Comparison of ENCODE assay signal across 15 cellular contexts in genomic region chr1:206853696-206854095, GRCh38. TPM values are rescaled to one million over a fixed set of nuclear protein-coding genes. Genes with fewer than 3 reads are reported as not detected.
"Had no signal": no experiment of that assay in that cellular context is flagged by ENCODE, and none has a peak within 500 bp of the region (broad histone marks: within the 10 kb centered on the region; RNA-seq: fewer than 3 reads in every experiment).

No MANE protein-coding gene starts in this region.

RNA-seq across cellular contexts. Expression of gene IL20, which starts 11.7 kb away (rescaled TPM):
- total RNA-seq: activated B cell treated with CpG ODN at 0.5 μM for 24 hours; activated CD4-positive, alpha-beta memory T cell treated with anti-CD3 and anti-CD28 coated beads for 36 hours; activated CD4-positive, alpha-beta memory T cell treated with anti-CD3 and anti-CD28 coated beads, Interleukin-2, amount 10 ng/mL, durations not matched to agents 7 days and 5 days; activated CD4-positive, alpha-beta T cell treated with anti-CD3 and anti-CD28 coated beads for 36 hours; activated CD4-positive, alpha-beta T cell treated with anti-CD3 and anti-CD28 coated beads, Interleukin-2, amount 10 ng/mL, durations not matched to agents 24 days and 14 days; activated CD4-positive, alpha-beta T cell treated with anti-CD3 and anti-CD28 coated beads, Interleukin-2, amount 10 ng/mL, durations not matched to agents 7 days and 5 days; activated CD8-positive, alpha-beta memory T cell treated with anti-CD3 and anti-CD28 coated beads for 36 hours; activated CD8-positive, alpha-beta memory T cell treated with anti-CD3 and anti-CD28 coated beads, Interleukin-2, amount 10 ng/mL, durations not matched to agents 7 days and 5 days; activated CD8-positive, alpha-beta T cell treated with anti-CD3 and anti-CD28 coated beads for 36 hours; activated CD8-positive, alpha-beta T cell treated with anti-CD3 and anti-CD28 coated beads, Interleukin-2, amount 10 ng/mL, durations not matched to agents 7 days and 5 days; T-cell; T-helper 1 cell treated with Interleukin-12 subunit alpha and Interleukin-12 subunit beta and Interleukin-4 antibody, amounts not matched to agents 30 ng/mL and 1 ng/mL, for 36 hours; T-helper 17 cell; T-helper 2 cell treated with Interferon-gamma antibody and Interleukin-4, amounts not matched to agents 100 ng/mL and 5 ng/mL, for 36 hours; WTC11 had no signal

RNA-seq across cellular contexts. Expression of gene IL24, which starts 43.5 kb away (rescaled TPM):
- total RNA-seq: activated B cell treated with CpG ODN at 0.5 μM for 24 hours; activated CD4-positive, alpha-beta memory T cell treated with anti-CD3 and anti-CD28 coated beads, Interleukin-2, amount 10 ng/mL, durations not matched to agents 7 days and 5 days; activated CD4-positive, alpha-beta T cell treated with anti-CD3 and anti-CD28 coated beads, Interleukin-2, amount 10 ng/mL, durations not matched to agents 7 days and 5 days; activated CD8-positive, alpha-beta memory T cell treated with anti-CD3 and anti-CD28 coated beads, Interleukin-2, amount 10 ng/mL, durations not matched to agents 7 days and 5 days; activated CD8-positive, alpha-beta T cell treated with anti-CD3 and anti-CD28 coated beads, Interleukin-2, amount 10 ng/mL, durations not matched to agents 7 days and 5 days; T-helper 17 cell; WTC11 had no signal
